In genomic region chr16:72108353-72109102, GRCh38 we compare ENCODE assay signal across 34 cellular contexts. TPM values are rescaled to one million over a fixed set of nuclear protein-coding genes. Genes with fewer than 3 reads are reported as not detected.
"Had no signal": no experiment of that assay in that cellular context is flagged by ENCODE, and none has a peak within 500 bp of the region (broad histone marks: within the 10 kb centered on the region; RNA-seq: fewer than 3 reads in every experiment).

No MANE protein-coding gene starts in this region.

- ATAC-seq: activated CD8-positive, alpha-beta T cell treated with anti-CD3 and anti-CD28 coated beads for 36 hours; activated naive CD4-positive, alpha-beta T cell treated with anti-CD3 and anti-CD28 coated beads, Interleukin-2, amount 50 U/mL, for 72 hours; activated T-cell treated with anti-CD3 and anti-CD28 coated beads, Interleukin-2, amount 50 U/mL, for 4 hours; body of pancreas; Panc1 had no signal

- H3K4me1 ChIP-seq: body of pancreas, breast epithelium, SJSA1 had no signal

- FAIRE-seq: astrocyte had no signal

- H3K27me3 ChIP-seq: adrenal gland, body of pancreas, breast epithelium, MG63, SJSA1 had no signal

- H3K9me3 Mint-ChIP-seq: activated CD4-positive, alpha-beta T cell treated with anti-CD3 and anti-CD28 coated beads, Interleukin-2, amount 10 ng/mL, durations not matched to agents 24 days and 14 days; activated CD8-positive, alpha-beta T cell treated with anti-CD3 and anti-CD28 coated beads for 36 hours; activated naive CD4-positive, alpha-beta T cell treated with anti-CD3 and anti-CD28 coated beads for 36 hours; activated naive CD4-positive, alpha-beta T cell treated with anti-CD3 and anti-CD28 coated beads, Interleukin-2, amount 50 U/mL, for 72 hours; activated T-cell treated with anti-CD3 and anti-CD28 coated beads, Interleukin-2, amount 50 U/mL, for 4 hours; activated T-helper 1 cell treated with anti-CD3 and anti-CD28 coated beads, Interleukin-12 subunit alpha, Interleukin-12 subunit beta, Interleukin-2, Interleukin-4 antibody, amounts not matched to agents 30 ng/mL and 10 ng/mL and 1 ng/mL, durations not matched to agents 14 hours and 24 hours and 36 hours; T-helper 1 cell treated with Interleukin-12 subunit alpha and Interleukin-12 subunit beta and Interleukin-4 antibody, amounts not matched to agents 30 μg/mL and 1 μg/mL, for 36 hours had no signal

- H3K4me3 Mint-ChIP-seq: activated CD4-positive, alpha-beta T cell treated with anti-CD3 and anti-CD28 coated beads, Interleukin-2, amount 10 ng/mL, durations not matched to agents 24 days and 14 days; activated CD8-positive, alpha-beta T cell treated with anti-CD3 and anti-CD28 coated beads for 36 hours; activated naive CD4-positive, alpha-beta T cell treated with anti-CD3 and anti-CD28 coated beads for 36 hours; activated T-cell treated with anti-CD3 and anti-CD28 coated beads, Interleukin-2, amount 50 U/mL, for 4 hours; activated T-helper 1 cell treated with anti-CD3 and anti-CD28 coated beads, Interleukin-12 subunit alpha, Interleukin-12 subunit beta, Interleukin-2, Interleukin-4 antibody, amounts not matched to agents 30 ng/mL and 10 ng/mL and 1 ng/mL, durations not matched to agents 14 hours and 24 hours and 36 hours; T-helper 1 cell treated with Interleukin-12 subunit alpha and Interleukin-12 subunit beta and Interleukin-4 antibody, amounts not matched to agents 30 μg/mL and 1 μg/mL, for 36 hours had no signal

- H3K27ac Mint-ChIP-seq: activated CD4-positive, alpha-beta T cell treated with anti-CD3 and anti-CD28 coated beads, Interleukin-2, amount 10 ng/mL, durations not matched to agents 24 days and 14 days; activated CD8-positive, alpha-beta T cell treated with anti-CD3 and anti-CD28 coated beads for 36 hours; activated naive CD4-positive, alpha-beta T cell treated with anti-CD3 and anti-CD28 coated beads for 36 hours; activated T-helper 1 cell treated with anti-CD3 and anti-CD28 coated beads, Interleukin-12 subunit alpha, Interleukin-12 subunit beta, Interleukin-2, Interleukin-4 antibody, amounts not matched to agents 30 ng/mL and 10 ng/mL and 1 ng/mL, durations not matched to agents 14 hours and 24 hours and 36 hours; T-helper 1 cell treated with Interleukin-12 subunit alpha and Interleukin-12 subunit beta and Interleukin-4 antibody, amounts not matched to agents 30 μg/mL and 1 μg/mL, for 36 hours had no signal

- DNase-seq: activated CD4-positive, alpha-beta T cell treated with anti-CD3 and anti-CD28 coated beads, Interleukin-2, amount 10 ng/mL, durations not matched to agents 24 days and 14 days; activated CD4-positive, alpha-beta T cell treated with anti-CD3 and anti-CD28 coated beads, Interleukin-2, amount 50 U/mL, for 4 hours; activated CD8-positive, alpha-beta T cell treated with anti-CD3 and anti-CD28 coated beads for 36 hours; activated gamma-delta T cell treated with Interleukin-2 at 50 U/mL for 16 hours; activated naive CD4-positive, alpha-beta T cell treated with anti-CD3 and anti-CD28 coated beads for 36 hours; activated T-cell treated with anti-CD3 and anti-CD28 coated beads for 4 hours; activated T-cell treated with anti-CD3 and anti-CD28 coated beads, Interleukin-2, amount 50 U/mL, for 4 hours; body of pancreas; caudate nucleus; Kasumi-1; KG1; MG63; NCI-H1048; NCI-H1105 treated with DMSO at 0.1 percent for 48 hours; NCI-H1436; NCI-H1694; NCI-H1930; NCI-H2081 treated with DMSO at 0.1 percent for 48 hours; NCI-H345; NCI-H524 treated with DMSO at 0.1 percent for 48 hours; SHP77 treated with DMSO at 0.1 percent for 48 hours; SK-N-SH had no signal

- H3K9ac ChIP-seq: SK-N-SH had no signal

- H3K4me1 Mint-ChIP-seq: activated CD4-positive, alpha-beta T cell treated with anti-CD3 and anti-CD28 coated beads, Interleukin-2, amount 10 ng/mL, durations not matched to agents 24 days and 14 days had no signal

- H3K4me2 ChIP-seq: SK-N-SH had no signal

- H3K9me3 ChIP-seq: adrenal gland, body of pancreas, breast epithelium, MG63, SJSA1, SK-N-SH had no signal

- H3K4me3 ChIP-seq: adrenal gland, body of pancreas, breast epithelium, MG63, SJSA1 had no signal

- H3K27me3 Mint-ChIP-seq: activated CD4-positive, alpha-beta T cell treated with anti-CD3 and anti-CD28 coated beads, Interleukin-2, amount 10 ng/mL, durations not matched to agents 24 days and 14 days; activated CD8-positive, alpha-beta T cell treated with anti-CD3 and anti-CD28 coated beads for 36 hours had no signal

- H3K27ac ChIP-seq: adrenal gland, body of pancreas, breast epithelium, SJSA1, VCaP had no signal

- H3K36me3 ChIP-seq: MG63 had no signal

RNA-seq across cellular contexts. Expression of gene HPR, which starts 45.5 kb away (rescaled TPM):
- total RNA-seq: activated CD4-positive, alpha-beta T cell treated with anti-CD3 and anti-CD28 coated beads, Interleukin-2, amount 10 ng/mL, durations not matched to agents 24 days and 14 days; activated CD8-positive, alpha-beta memory T cell treated with anti-CD3 and anti-CD28 coated beads for 36 hours; activated CD8-positive, alpha-beta T cell treated with anti-CD3 and anti-CD28 coated beads for 36 hours; activated naive CD4-positive, alpha-beta T cell treated with anti-CD3 and anti-CD28 coated beads for 36 hours; activated naive CD4-positive, alpha-beta T cell treated with anti-CD3 and anti-CD28 coated beads, Interleukin-2, amount 50 U/mL, for 72 hours; activated T-cell treated with anti-CD3 and anti-CD28 coated beads, Interleukin-2, amount 50 U/mL, for 4 hours; activated T-helper 1 cell treated with anti-CD3 and anti-CD28 coated beads, Interleukin-12 subunit alpha, Interleukin-12 subunit beta, Interleukin-2, Interleukin-4 antibody, amounts not matched to agents 30 ng/mL and 10 ng/mL and 1 ng/mL, durations not matched to agents 14 hours and 24 hours and 36 hours; astrocyte; body of pancreas; NCI-H460; RPMI7951; SJSA1 had no signal
- polyA plus RNA-seq: SK-N-SH had no signal

RNA-seq across cellular contexts. Expression of gene HP, which starts 54.2 kb away (rescaled TPM):
- total RNA-seq: activated CD4-positive, alpha-beta T cell treated with anti-CD3 and anti-CD28 coated beads, Interleukin-2, amount 10 ng/mL, durations not matched to agents 24 days and 14 days; activated CD8-positive, alpha-beta memory T cell treated with anti-CD3 and anti-CD28 coated beads for 36 hours; activated CD8-positive, alpha-beta T cell treated with anti-CD3 and anti-CD28 coated beads for 36 hours; activated naive CD4-positive, alpha-beta T cell treated with anti-CD3 and anti-CD28 coated beads for 36 hours; activated naive CD4-positive, alpha-beta T cell treated with anti-CD3 and anti-CD28 coated beads, Interleukin-2, amount 50 U/mL, for 72 hours; activated T-helper 1 cell treated with anti-CD3 and anti-CD28 coated beads, Interleukin-12 subunit alpha, Interleukin-12 subunit beta, Interleukin-2, Interleukin-4 antibody, amounts not matched to agents 30 ng/mL and 10 ng/mL and 1 ng/mL, durations not matched to agents 14 hours and 24 hours and 36 hours; astrocyte; NCI-H460; RPMI7951 had no signal
- polyA plus RNA-seq: SK-N-SH had no signal
